ENCODE assay signal across 1 cellular context in genomic region chr1:153565529-153566374, GRCh38.
TF ChIP-seq lines count a peak whose summit lies in the region.

Gene S100A2 (minus strand): TSS chr1:153565844. CDS start chr1:153563877, 1,967 bp downstream.

TF ChIP-seq in HEK293, 187 proteins besides CTCF, POLR2A, EP300 and RAD21 (continued from another document):
- TF ChIP-seq ZNF280D (tag by site-specific recombination; IDR thresholded peaks at IDR 0.05): no peak
- TF ChIP-seq ZNF157 (tag by site-specific recombination; IDR thresholded peaks at IDR 0.05): no peak
- peak; percentile 80 for TF ChIP-seq ZIC2 (tag by site-specific recombination; IDR thresholded peaks at IDR 0.05)
- TF ChIP-seq SP3 (tag by site-specific recombination; IDR thresholded peaks at IDR 0.05): peak; percentile 66
- TF ChIP-seq INSM2 (tag by site-specific recombination; IDR thresholded peaks at IDR 0.05): no peak
- peak; percentile 99 for TF ChIP-seq ZFP69B (tag by site-specific recombination; IDR thresholded peaks at IDR 0.05)
- TF ChIP-seq ZNF660 (tag by site-specific recombination; IDR thresholded peaks at IDR 0.05): peak; percentile 27
- no peak for TF ChIP-seq ZNF501 (tag by site-specific recombination; IDR thresholded peaks at IDR 0.05)
- peak; percentile 84 for TF ChIP-seq HIC1 (tag by site-specific recombination; IDR thresholded peaks at IDR 0.05)
- TF ChIP-seq ZBTB48 (tag by site-specific recombination; IDR thresholded peaks at IDR 0.05): peak; percentile 57; the same call in 1 of the 2 replicates
- TF ChIP-seq ZNF621 (tag by site-specific recombination; IDR thresholded peaks at IDR 0.05): no peak
- TF ChIP-seq ATF2 (tag by site-specific recombination; IDR thresholded peaks at IDR 0.05; ENCODE audit: low read depth): no peak
- TF ChIP-seq ZBTB10 (tag by site-specific recombination; IDR thresholded peaks at IDR 0.05): no peak
